ENCODE assay signal across 8 cellular contexts in genomic region chr18:48996901-48997463, GRCh38. TPM values are rescaled to one million over a fixed set of nuclear protein-coding genes. Genes with fewer than 3 reads are reported as not detected.
DNase-seq lines count a peak whose midpoint lies in the region; ATAC-seq, FAIRE-seq and TF ChIP-seq lines count a peak whose summit lies in the region.

No MANE protein-coding gene starts in this region.

- peak overlapping the region; percentile 93 for H3K27ac ChIP-seq in VCaP

- H3K4me3 ChIP-seq in H7 (ENCODE audit: insufficient read depth, low read depth, low read length): no peak overlapping the region

- peak; percentile 30 for ATAC-seq in Right ventricle myocardium inferior
- ATAC-seq in left ventricle myocardium superior: peak; percentile 34
- no peak for ATAC-seq in HG03469 (IDR thresholded peaks at IDR 0.05; ENCODE audit: unreplicated experiment)

- H3K27me3 ChIP-seq in H7 (ENCODE audit: control insufficient read depth, insufficient read depth, low read length): no peaks in the 10 kb centered on the region

- no peak for FAIRE-seq in urothelium cell line (lab: Jason Lieb, UNC)

- intact Hi-C loops in Right ventricle myocardium inferior (cut with DNase I) (no loop called here), cardiac septum (cut with DNase I) (no loop called here), left ventricle myocardium superior (cut with micrococcal nuclease) (no loop called here)

- DNase-seq in Right ventricle myocardium inferior (ENCODE audit: missing footprints) (peak; percentile 39), cardiac septum (ENCODE audit: low spot score) (no peak), left ventricle myocardium superior (no peak), urothelium cell line (ENCODE audit: low spot score) (peak; percentile 23), NCI-H82 (lab: John Stamatoyannopoulos, UW) (no peak), H7 (no peak)

- TF ChIP-seq CTCF in VCaP (conservative IDR thresholded peaks at IDR 0.05): no peak; the same call in 1 of the 2 replicates

- H3K36me3 ChIP-seq in H7 (replicated peaks; ENCODE audit: control insufficient read depth, insufficient read depth, low read length): no peaks in the 10 kb centered on the region

RNA-seq across cellular contexts. Expression of gene SMAD7, which starts 46.2 kb away (rescaled TPM):
- total RNA-seq in Right ventricle myocardium inferior: 12.0 TPM
- total RNA-seq in cardiac septum: 42.4 TPM
- total RNA-seq in left ventricle myocardium superior: 13.8 TPM
- 78.3 and 80.4 TPM in 2 replicates for total RNA-seq in H7 (2014; rRNA removed; shearing (Covaris generic))

Comparison
In these comparisons a context has a peak if more than half of its experiments do, and no peak if none do; other contexts are left out.
1. DNase-seq: peak in Right ventricle myocardium inferior (single experiment) and urothelium cell line (single experiment); none in cardiac septum (single experiment), left ventricle myocardium superior (single experiment), NCI-H82 (single experiment) and H7 (single experiment).